ENCODE assay signal across 18 cellular contexts in genomic region chr1:219794085-219794743, GRCh38.
DNase-seq lines count a peak whose midpoint lies in the region; ATAC-seq and TF ChIP-seq lines count a peak whose summit lies in the region.
"Had no signal": no experiment of that assay in that cellular context is flagged by ENCODE, and none has a peak within 500 bp of the region (broad histone marks: within the 10 kb centered on the region; RNA-seq: fewer than 3 reads in every experiment).

No MANE protein-coding gene starts in this region.

- DNase-seq in left kidney (ENCODE audit: low read depth, low spot score) = peak; percentile 51
- no peak for DNase-seq in thyroid gland
- no peak for DNase-seq in NCI-H2081 (lab: John Stamatoyannopoulos, UW)
- DNase-seq in activated CD4-positive, alpha-beta T cell treated with anti-CD3 and anti-CD28 coated beads, Interleukin-2, amount 10 ng/mL, durations not matched to agents 24 days and 14 days = no peak
- DNase-seq: CD8-positive, alpha-beta T cell; glutamatergic neuron; left colon; naive thymus-derived CD8-positive, alpha-beta T cell; NCI-H1694 treated with DMSO at 0.1 percent for 48 hours; NCI-H82; WERI-Rb-1 had no signal

- H3K36me3 ChIP-seq in thyroid gland = no peaks in the 10 kb centered on the region
- H3K36me3 ChIP-seq: SJSA1, WERI-Rb-1 had no signal

- H3K4me1 Mint-ChIP-seq in activated CD4-positive, alpha-beta T cell treated with anti-CD3 and anti-CD28 coated beads, Interleukin-2, amount 10 ng/mL, durations not matched to agents 24 days and 14 days = no peaks in the 10 kb centered on the region
- H3K4me1 Mint-ChIP-seq: central memory CD8-positive, alpha-beta T cell; naive thymus-derived CD8-positive, alpha-beta T cell had no signal

- intact Hi-C loops in thyroid gland (cut with DNase I) = no loop called here
- intact Hi-C loops in activated CD4-positive, alpha-beta T cell treated with anti-CD3 and anti-CD28 coated beads, Interleukin-2, amount 10 ng/mL, durations not matched to agents 24 days and 14 days (cut with micrococcal nuclease) = no loop called here

- no peak overlapping the region for H3K4me3 Mint-ChIP-seq in activated CD4-positive, alpha-beta T cell treated with anti-CD3 and anti-CD28 coated beads, Interleukin-2, amount 10 ng/mL, durations not matched to agents 24 days and 14 days
- H3K4me3 Mint-ChIP-seq: activated naive CD8-positive, alpha-beta T cell; CD8-positive, alpha-beta T cell; central memory CD8-positive, alpha-beta T cell; naive thymus-derived CD8-positive, alpha-beta T cell had no signal

- no peaks in the 10 kb centered on the region for H3K9me3 Mint-ChIP-seq in activated CD4-positive, alpha-beta T cell treated with anti-CD3 and anti-CD28 coated beads, Interleukin-2, amount 10 ng/mL, durations not matched to agents 24 days and 14 days
- H3K9me3 Mint-ChIP-seq: CD8-positive, alpha-beta T cell; central memory CD8-positive, alpha-beta T cell had no signal

- H3K36me3 Mint-ChIP-seq in activated CD4-positive, alpha-beta T cell treated with anti-CD3 and anti-CD28 coated beads, Interleukin-2, amount 10 ng/mL, durations not matched to agents 24 days and 14 days (ENCODE audit: low read depth) = no peaks in the 10 kb centered on the region
- H3K36me3 Mint-ChIP-seq: activated naive CD8-positive, alpha-beta T cell; CD8-positive, alpha-beta T cell; naive thymus-derived CD8-positive, alpha-beta T cell had no signal

- no peak overlapping the region for H3K27ac ChIP-seq in thyroid gland
- H3K27ac ChIP-seq: SJSA1, WERI-Rb-1 had no signal

- no peak for TF ChIP-seq CTCF in thyroid gland (IDR thresholded peaks at IDR 0.05)

- no peak overlapping the region for H3K4me3 ChIP-seq in thyroid gland (replicated peaks in 1 of 3)
- H3K4me3 ChIP-seq: SJSA1 had no signal

- TF ChIP-seq POLR2A in thyroid gland (IDR thresholded peaks at IDR 0.05) = no peak

- H3K9me3 ChIP-seq in thyroid gland = no peaks in the 10 kb centered on the region
- H3K9me3 ChIP-seq: SJSA1 had no signal

- no peaks in the 10 kb centered on the region for H3K27me3 Mint-ChIP-seq in activated CD4-positive, alpha-beta T cell treated with anti-CD3 and anti-CD28 coated beads, Interleukin-2, amount 10 ng/mL, durations not matched to agents 24 days and 14 days

- WGBS in thyroid gland, 2 donors = 70 to 74% methylated on average over 8 of the region's 8 CpGs

- H3K27me3 ChIP-seq in thyroid gland = no peaks in the 10 kb centered on the region
- H3K27me3 ChIP-seq: SJSA1 had no signal

- H3K27ac Mint-ChIP-seq in activated CD4-positive, alpha-beta T cell treated with anti-CD3 and anti-CD28 coated beads, Interleukin-2, amount 10 ng/mL, durations not matched to agents 24 days and 14 days = no peak overlapping the region
- H3K27ac Mint-ChIP-seq: activated naive CD8-positive, alpha-beta T cell; CD8-positive, alpha-beta T cell; naive thymus-derived CD8-positive, alpha-beta T cell had no signal

- peak; percentile 59 for ATAC-seq in GM18861 (IDR thresholded peaks at IDR 0.05; ENCODE audit: unreplicated experiment)
- ATAC-seq in GM21529 (IDR thresholded peaks at IDR 0.05; ENCODE audit: unreplicated experiment) = peak; percentile 68
- ATAC-seq in HG03342 (IDR thresholded peaks at IDR 0.05; ENCODE audit: unreplicated experiment) = peak; percentile 65
- ATAC-seq: CD8-positive, alpha-beta T cell; left colon; naive thymus-derived CD8-positive, alpha-beta T cell; sciatic nerve had no signal

- no peaks in the 10 kb centered on the region for H3K4me1 ChIP-seq in thyroid gland
